ENCODE assay signal across 16 cellular contexts in the genomic region with DNA sequence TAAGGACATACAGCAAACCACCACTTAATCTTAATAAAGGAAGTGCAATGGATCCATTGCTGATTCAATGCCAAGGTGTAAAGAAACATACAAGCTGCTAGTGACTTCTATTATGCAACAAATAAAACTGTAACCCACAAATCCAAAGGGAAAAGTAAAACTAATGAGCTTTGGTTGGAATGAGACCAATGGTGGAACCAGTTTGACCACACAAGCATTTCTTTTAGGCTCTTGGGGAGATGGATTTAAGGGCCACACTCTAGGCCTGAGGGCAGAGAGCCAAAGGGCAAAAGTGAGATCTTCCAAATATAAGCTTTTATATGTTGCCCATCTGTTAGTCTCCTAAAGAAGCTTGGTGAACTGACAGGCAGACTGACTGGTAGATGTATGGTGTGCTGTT. TPM values are rescaled to one million over a fixed set of nuclear protein-coding genes. Genes with fewer than 3 reads are reported as not detected.
A peak's percentile ranks its signal among the peaks of the same experiment; 100 is the strongest.
DNase-seq lines count a peak whose midpoint lies in the region; ATAC-seq and TF ChIP-seq lines count a peak whose summit lies in the region.
"Had no signal": no experiment of that assay in that cellular context is flagged by ENCODE, and none has a peak within 500 bp of the region (broad histone marks: within the 10 kb centered on the region; RNA-seq: fewer than 3 reads in every experiment).

No MANE protein-coding gene starts in this region.

- no peak overlapping the region for H3K9ac ChIP-seq in fibroblast of lung (ENCODE audit: insufficient read depth, low read length)
- H3K9ac ChIP-seq: GM23248, SK-N-SH had no signal

- intact Hi-C loops in sciatic nerve (cut with DNase I), result no loop called here
- intact Hi-C loops in left cardiac atrium (cut with DNase I), result no loop called here

- no peak overlapping the region for H3K27ac ChIP-seq in fibroblast of lung (ENCODE audit: insufficient read depth, low read length)
- H3K27ac ChIP-seq: GM23248, RWPE1 had no signal

- H3K36me3 ChIP-seq in fibroblast of lung (ENCODE audit: control insufficient read depth, insufficient read depth, low read length), result no peaks in the 10 kb centered on the region
- H3K36me3 ChIP-seq: HAP-1 had no signal

- no peak for TF ChIP-seq CTCF in fibroblast of lung (conservative IDR thresholded peaks at IDR 0.05 in 1 of 2, IDR thresholded peaks at IDR 0.05 in 1 of 2; ENCODE audit: low read depth in 1 of 2, low read length in 2 of 2)

- no peaks in the 10 kb centered on the region for H3K9me3 ChIP-seq in fibroblast of lung (ENCODE audit: control insufficient read depth, insufficient read depth, low read depth, low read length)
- H3K9me3 ChIP-seq: HAP-1, SK-N-SH had no signal

- H2AFZ ChIP-seq in fibroblast of lung (ENCODE audit: low read length), result no peak overlapping the region
- H2AFZ ChIP-seq: GM23248 had no signal

- peak; percentile 80 for DNase-seq in DMS 273 (lab: John Stamatoyannopoulos, UW; ENCODE audit: unreplicated experiment)
- peak; percentile 8 for DNase-seq in NCI-H2171 (lab: John Stamatoyannopoulos, UW)
- DNase-seq in fibroblast of lung (ENCODE audit: low read depth in 2 of 2), result peak; percentile 7 to 60
- no peak for DNase-seq in sciatic nerve (ENCODE audit: low spot score)
- DNase-seq in left cardiac atrium, result no peak
- no peak for DNase-seq in SHP77 (lab: John Stamatoyannopoulos, UW)
- DNase-seq in SKM-1 (lab: John Stamatoyannopoulos, UW; ENCODE audit: unreplicated experiment), result no peak
- DNase-seq: GM23248, NCI-H1092, NCI-H1436 treated with DMSO at 0.1 percent for 48 hours, NCI-H1930, NCI-H748 treated with DMSO at 0.1 percent for 48 hours, SIG-M5, SK-N-SH had no signal

- H3K79me2 ChIP-seq in fibroblast of lung (ENCODE audit: control insufficient read depth, insufficient read depth, low read length), result no peaks in the 10 kb centered on the region

- H3K4me1 ChIP-seq in fibroblast of lung (ENCODE audit: control insufficient read depth, extremely low read depth, insufficient read depth, low read length), result no peaks in the 10 kb centered on the region
- H3K4me1 ChIP-seq: HAP-1 had no signal

- no peak overlapping the region for H3K4me3 ChIP-seq in fibroblast of lung (replicated peaks in 1 of 4; ENCODE audit: control extremely low read depth in 1 of 4, insufficient read depth in 1 of 4, low read depth in 3 of 4, low read length in 4 of 4)
- H3K4me3 ChIP-seq: GM23248, HAP-1 had no signal

- H4K20me1 ChIP-seq in fibroblast of lung (ENCODE audit: control insufficient read depth, extremely low read depth, insufficient read depth, low read length), result no peaks in the 10 kb centered on the region

- H3K27me3 ChIP-seq in fibroblast of lung (ENCODE audit: control insufficient read depth, insufficient read depth, low read length), result no peaks in the 10 kb centered on the region

- no peak overlapping the region for H3K4me2 ChIP-seq in fibroblast of lung (ENCODE audit: extremely low read depth, insufficient read depth, low read length)
- H3K4me2 ChIP-seq: SK-N-SH had no signal

- ATAC-seq in sciatic nerve (peak; percentile 75), left cardiac atrium (no peak)

RNA-seq across cellular contexts. Expression of a gene that starts 41.4 kb away (rescaled TPM):
- total RNA-seq in fibroblast of lung, result 173 and 181 TPM in 2 replicates
- polyA plus RNA-seq in fibroblast of lung, result 148 and 156 TPM in 2 replicates
- 119 and 132 TPM in 2 replicates for polyA plus RNA-seq in fibroblast of lung (2012)
- polyA minus RNA-seq in fibroblast of lung (ENCODE audit: low replicate concordance), result 24.9 and 30.7 TPM in 2 replicates
- 53.5 TPM for total RNA-seq in sciatic nerve
- total RNA-seq in left cardiac atrium, result 100 to 1,000 TPM in 1 of 2 donors, 10 to 100 TPM in 1; 83.9 to 100 TPM

Comparison
In these comparisons a context has a peak if more than half of its experiments do, and no peak if none do; other contexts are left out.
1. DNase-seq: peak in DMS 273 (single experiment), NCI-H2171 (single experiment) and fibroblast of lung (2 of 2); none in sciatic nerve (single experiment), left cardiac atrium (single experiment), SHP77 (0 of 2) and SKM-1 (single experiment).